Comparison of ENCODE assay signal across 21 cellular contexts in genomic region chr7:32089256-32089655, GRCh38. TPM values are rescaled to one million over a fixed set of nuclear protein-coding genes. Genes with fewer than 3 reads are reported as not detected.
"Had no signal": no experiment of that assay in that cellular context is flagged by ENCODE, and none has a peak within 500 bp of the region (broad histone marks: within the 10 kb centered on the region; RNA-seq: fewer than 3 reads in every experiment).

No MANE protein-coding gene starts in this region.

- H3K4me3 ChIP-seq: hepatocyte, lung, neural progenitor cell, prostate gland, right atrium auricular region, smooth muscle cell, suprapubic skin, transverse colon, upper lobe of right lung, vagina had no signal

- H3K9me3 ChIP-seq: prostate gland, right atrium auricular region, suprapubic skin, transverse colon, upper lobe of right lung, vagina had no signal

- DNase-seq: cortex of kidney; left colon; midbrain; naive thymus-derived CD4-positive, alpha-beta T cell; stimulated activated CD4-positive, alpha-beta T cell treated with anti-CD3 and anti-CD28 coated beads, Interleukin-12 subunit alpha, Interleukin-12 subunit beta, amount 100 ng/mL, for 4 hours; stimulated activated CD4-positive, alpha-beta T cell treated with anti-CD3 and anti-CD28 coated beads, Interleukin-1b, Interleukin-23, amount 100 ng/mL, for 48 hours; stimulated activated CD4-positive, alpha-beta T cell treated with anti-CD3 and anti-CD28 coated beads, Interleukin-4, amount 100 ng/mL, for 1 hour; stimulated activated CD8-positive, alpha-beta memory T cell treated with anti-CD3 and anti-CD28 coated beads, Interleukin-4, amount 100 ng/mL, for 48 hours; stimulated activated naive CD4-positive, alpha-beta T cell; stimulated activated naive CD8-positive, alpha-beta T cell treated with anti-CD3 and anti-CD28 coated beads, Interleukin-15, amount 100 ng/mL, for 72 hours; transverse colon; upper lobe of right lung had no signal

- ATAC-seq: left colon; naive thymus-derived CD4-positive, alpha-beta T cell; sciatic nerve; stimulated activated naive CD8-positive, alpha-beta T cell treated with anti-CD3 and anti-CD28 coated beads, Interleukin-15, amount 100 ng/mL, for 72 hours; upper lobe of right lung had no signal

- H3K27me3 ChIP-seq: hepatocyte, neural progenitor cell, right atrium auricular region, suprapubic skin, transverse colon, upper lobe of right lung, vagina had no signal

- H3K36me3 ChIP-seq: neural progenitor cell, prostate gland, right atrium auricular region, suprapubic skin, transverse colon, upper lobe of right lung, vagina had no signal

- H3K27ac ChIP-seq: hepatocyte, neural progenitor cell, prostate gland, suprapubic skin, transverse colon, upper lobe of right lung, vagina had no signal

- H3K4me1 ChIP-seq: neural progenitor cell, prostate gland, transverse colon, upper lobe of right lung, vagina had no signal

RNA-seq across cellular contexts. Expression of gene PDE1C, which starts 19.0 kb away (rescaled TPM):
- polyA plus RNA-seq: naive thymus-derived CD4-positive, alpha-beta T cell had no signal
